Comparison of ENCODE assay signal across 16 cellular contexts in genomic region chr4:144044936-144045335, GRCh38. TPM values are rescaled to one million over a fixed set of nuclear protein-coding genes. Genes with fewer than 3 reads are reported as not detected.
"Had no signal": no experiment of that assay in that cellular context is flagged by ENCODE, and none has a peak within 500 bp of the region (broad histone marks: within the 10 kb centered on the region; RNA-seq: fewer than 3 reads in every experiment).

No MANE protein-coding gene starts in this region.

RNA-seq across cellular contexts. Expression of gene GYPB, which starts 25.8 kb away (rescaled TPM):
- total RNA-seq: activated CD4-positive, alpha-beta T cell treated with anti-CD3 and anti-CD28 coated beads for 36 hours; activated CD8-positive, alpha-beta T cell treated with anti-CD3 and anti-CD28 coated beads, Interleukin-2, amount 10 ng/mL, durations not matched to agents 7 days and 5 days; activated T-helper 2 cell treated with anti-CD3 and anti-CD28 coated beads, Interferon-gamma antibody, Interleukin-2, Interleukin-4, amounts not matched to agents 10 μg/mL and 5 μg/mL and 100 μg/mL, durations not matched to agents 14 hours and 24 hours and 36 hours; dermis blood vessel endothelial cell; esophagus muscularis mucosa; foreskin keratinocyte; glomerular endothelial cell; left lung; lower lobe of right lung; natural killer cell; omental fat pad; T-helper 1 cell treated with Interleukin-12 subunit alpha and Interleukin-12 subunit beta and Interleukin-4 antibody, amounts not matched to agents 30 ng/mL and 1 ng/mL, for 36 hours; thyroid gland; upper lobe of left lung; vagina had no signal
- polyA plus RNA-seq: foreskin keratinocyte, small intestine had no signal
